In genomic region chr4:59848457-59848856, GRCh38 we compare ENCODE assay signal across 16 cellular contexts.
DNase-seq lines count a peak whose midpoint lies in the region; ATAC-seq, FAIRE-seq and TF ChIP-seq lines count a peak whose summit lies in the region.
"Had no signal": no experiment of that assay in that cellular context is flagged by ENCODE, and none has a peak within 500 bp of the region (broad histone marks: within the 10 kb centered on the region; RNA-seq: fewer than 3 reads in every experiment).

No MANE protein-coding gene starts in this region.

- no peak overlapping the region for H3K27ac ChIP-seq in H1 (ENCODE audit: low read depth, low read length)
- no peak overlapping the region for H3K27ac ChIP-seq in neuronal stem cell (replicated peaks; ENCODE audit: low read length)
- H3K27ac ChIP-seq: BLaER1 had no signal

- H4K91ac ChIP-seq in H1 (replicated peaks; ENCODE audit: insufficient read length, low read length), result no peak overlapping the region
- H4K91ac ChIP-seq in neuronal stem cell (ENCODE audit: low read depth, low read length, poor library complexity), result no peak overlapping the region

- H3K4me3 ChIP-seq in H1 (ENCODE audit: extremely low read depth in 1 of 4, insufficient read depth in 2 of 4, low read depth in 3 of 4, low read length in 4 of 4) (no peak overlapping the region), neuronal stem cell (ENCODE audit: low read length in 2 of 2) (no peak overlapping the region)
- H3K4me3 ChIP-seq: BLaER1 had no signal

- H3K79me1 ChIP-seq in H1 (ENCODE audit: low read depth, low read length) (no peaks in the 10 kb centered on the region), neuronal stem cell (ENCODE audit: low read depth, low read length) (no peaks in the 10 kb centered on the region)

- H3K27me3 ChIP-seq in H1 (replicated peaks in 1 of 4; ENCODE audit: control insufficient read depth in 3 of 4, extremely low read depth in 1 of 4, insufficient read depth in 3 of 4, low read length in 3 of 4), result no peaks in the 10 kb centered on the region
- H3K27me3 ChIP-seq in neuronal stem cell (ENCODE audit: control insufficient read depth in 3 of 3, insufficient read depth in 3 of 3, low read depth in 1 of 3, low read length in 3 of 3), result no peaks in the 10 kb centered on the region
- H3K27me3 ChIP-seq: BLaER1 had no signal

- H3K4ac ChIP-seq in H1 (replicated peaks; ENCODE audit: insufficient read length, low read depth, low read length), result no peak overlapping the region
- no peak overlapping the region for H3K4ac ChIP-seq in neuronal stem cell (ENCODE audit: low read length)

- H3K4me1 ChIP-seq in H1 (replicated peaks in 1 of 4; ENCODE audit: control insufficient read depth in 3 of 4, insufficient read depth in 4 of 4, low read length in 3 of 4) (no peaks in the 10 kb centered on the region), neuronal stem cell (ENCODE audit: control insufficient read depth in 2 of 2, insufficient read depth in 1 of 2, low read depth in 1 of 2, low read length in 2 of 2) (peaks cover 0 to 5% of the 10 kb centered on the region in 2 donors)
- H3K4me1 ChIP-seq: BLaER1, Caco-2 had no signal

- H2BK5ac ChIP-seq in H1 (ENCODE audit: low read depth, low read length) (no peak overlapping the region), neuronal stem cell (ENCODE audit: low read length) (no peak overlapping the region)

- H3K9me3 ChIP-seq in H1 (ENCODE audit: insufficient read depth in 2 of 2, low read depth in 1 of 2, low read length in 1 of 2) (no peaks in the 10 kb centered on the region), neuronal stem cell (replicated peaks in 1 of 2; ENCODE audit: control insufficient read depth in 2 of 2, insufficient read depth in 1 of 2, low read depth in 1 of 2, low read length in 2 of 2) (no peaks in the 10 kb centered on the region)
- H3K9me3 ChIP-seq: BLaER1, Caco-2 had no signal

- TF ChIP-seq EP300 in H1 (IDR thresholded peaks at IDR 0.05; ENCODE audit: borderline replicate concordance in 1 of 2, low read depth in 2 of 2, low read length in 2 of 2), result no peak

- no peak overlapping the region for H2BK120ac ChIP-seq in H1 (replicated peaks; ENCODE audit: low read depth, low read length)
- H2BK120ac ChIP-seq in neuronal stem cell (ENCODE audit: low read depth, low read length), result no peak overlapping the region

- CTCF ChIA-PET in H1 (lab: Charles Lee; ENCODE audit: partially characterized antibody), result no interaction called here

- H3K23me2 ChIP-seq in H1 (ENCODE audit: low read depth, low read length), result no peaks in the 10 kb centered on the region

- H3K14ac ChIP-seq in H1 (ENCODE audit: insufficient read length) (no peak overlapping the region), neuronal stem cell (ENCODE audit: low read length) (no peak overlapping the region)

- H2BK12ac ChIP-seq in H1 (ENCODE audit: low read depth, low read length) (no peak overlapping the region), neuronal stem cell (ENCODE audit: low read length) (no peak overlapping the region)

- 87% methylated on average over 2 of the region's 2 CpGs; no CpG with 5 or more reads in 1 of the 2 experiments for WGBS in H1 (ENCODE audit: extremely low coverage in 1 of 2, insufficient coverage in 1 of 2, insufficient read length in 1 of 2, insufficient replicate concordance in 2 of 2, low coverage in 1 of 2, low lambda C conversion rate in 2 of 2, missing lambda C conversion rate in 1 of 2), 2 experiments
- no CpG with 5 or more reads among the region's 2 CpGs for WGBS in neuronal stem cell (ENCODE audit: extremely low coverage in 2 of 2, insufficient read length in 2 of 2, insufficient replicate concordance in 1 of 2), 2 donors

- H3K36me3 ChIP-seq in H1 (ENCODE audit: control insufficient read depth in 2 of 4, insufficient read depth in 4 of 4, low read length in 3 of 4) (no peaks in the 10 kb centered on the region), neuronal stem cell (replicated peaks in 1 of 2; ENCODE audit: control insufficient read depth in 2 of 2, insufficient read depth in 2 of 2, low read length in 2 of 2) (no peaks in the 10 kb centered on the region)
- H3K36me3 ChIP-seq: BLaER1 had no signal

- no peak overlapping the region for H2BK15ac ChIP-seq in H1 (ENCODE audit: low read length)
- H2BK15ac ChIP-seq in neuronal stem cell (ENCODE audit: low read length), result no peak overlapping the region

- H3K18ac ChIP-seq in H1 (ENCODE audit: extremely low read depth, low read length), result no peak overlapping the region
- no peak overlapping the region for H3K18ac ChIP-seq in neuronal stem cell (ENCODE audit: low read length)

- POLR2A ChIA-PET in H1 (lab: Charles Lee; ENCODE audit: partially characterized antibody), result no interaction called here

- no peak overlapping the region for H4K8ac ChIP-seq in H1 (ENCODE audit: extremely low read depth, insufficient read depth, low read length)
- H4K8ac ChIP-seq in neuronal stem cell (ENCODE audit: low read depth, low read length), result no peak overlapping the region

- no peaks in the 10 kb centered on the region for H4K20me1 ChIP-seq in H1 (replicated peaks in 1 of 2; ENCODE audit: control insufficient read depth in 1 of 2, insufficient read depth in 2 of 2, low read length in 2 of 2)
- H4K20me1 ChIP-seq: BLaER1 had no signal

- H2AK5ac ChIP-seq in H1 (ENCODE audit: low read depth, low read length) (no peak overlapping the region), neuronal stem cell (ENCODE audit: low read depth, low read length) (no peak overlapping the region)

- H2AFZ ChIP-seq in H1 (ENCODE audit: low read length) (0 out of 2 replicates have a peak overlapping the region, but pooled peaks have one; percentile 51), neuronal stem cell (ENCODE audit: low read length) (no peak overlapping the region)

- H3K79me2 ChIP-seq in H1 (ENCODE audit: control insufficient read depth in 1 of 2, insufficient read depth in 2 of 2, low read length in 2 of 2), result no peaks in the 10 kb centered on the region

- DNase-seq in NCI-H226 (peak; percentile 40), H1 (ENCODE audit: low read depth in 1 of 2, low spot score in 2 of 2) (peak in 1 of 2 experiments; percentile 7), iPS-NIHi11 (ENCODE audit: low spot score) (peak; percentile 8), neuronal stem cell (ENCODE audit: low spot score) (peak; percentile 33), NCI-H2107 (lab: John Stamatoyannopoulos, UW) (no peak), hypothalamus (lab: John Stamatoyannopoulos, UW) (no peak)
- DNase-seq: 8988T; AML-193; Caco-2; CD8-positive, alpha-beta memory T cell; DMS53; GF-D8; H7 had no signal

- H2BK20ac ChIP-seq in H1 (ENCODE audit: low read length), result no peak overlapping the region

- no peak overlapping the region for H3K4me2 ChIP-seq in H1 (ENCODE audit: insufficient read depth in 1 of 2, low read depth in 2 of 2, low read length in 2 of 2)
- H3K4me2 ChIP-seq in neuronal stem cell (ENCODE audit: insufficient read depth, low read length, poor library complexity, severe bottlenecking), result no peak overlapping the region
- H3K4me2 ChIP-seq: BLaER1 had no signal

- TF ChIP-seq RAD21 in H1 (IDR thresholded peaks at IDR 0.05 in 1 of 2, conservative IDR thresholded peaks at IDR 0.05 in 1 of 2; ENCODE audit: low read depth in 2 of 2, low read length in 2 of 2), result no peak

- ATAC-seq in GM21619 (IDR thresholded peaks at IDR 0.05; ENCODE audit: unreplicated experiment), result no peak

- TF ChIP-seq POLR2A in H1 (IDR thresholded peaks at IDR 0.05; ENCODE audit: control extremely low read depth in 1 of 2, low read depth in 2 of 2, low read length in 2 of 2), result no peak

- H3K23ac ChIP-seq in H1 (ENCODE audit: insufficient read length) (no peak overlapping the region), neuronal stem cell (ENCODE audit: low read depth, low read length, poor library complexity) (no peak overlapping the region)

- TF ChIP-seq CTCF in H1 (IDR thresholded peaks at IDR 0.05; ENCODE audit: control extremely low read depth in 1 of 3, insufficient read depth in 1 of 3, low read depth in 1 of 3, low read length in 3 of 3), result no peak

- no peak overlapping the region for H4K5ac ChIP-seq in H1 (ENCODE audit: insufficient read length, low read depth, low read length)

- no peak overlapping the region for H3K56ac ChIP-seq in H1 (replicated peaks; ENCODE audit: insufficient read length, low read depth, low read length)

- no peak overlapping the region for H3K9ac ChIP-seq in H1 (replicated peaks in 1 of 4; ENCODE audit: extremely low read depth in 1 of 4, low read depth in 3 of 4, low read length in 3 of 4)
- H3K9ac ChIP-seq in neuronal stem cell (ENCODE audit: low read depth, low read length, poor library complexity), result no peak overlapping the region
- H3K9ac ChIP-seq: BLaER1 had no signal

- no peak for FAIRE-seq in H1 (lab: Jason Lieb, UNC)
- FAIRE-seq: GM19239 had no signal

TF ChIP-seq in H1, 55 proteins besides CTCF, POLR2A, EP300 and RAD21:
- TF ChIP-seq TBP (IDR thresholded peaks at IDR 0.05; ENCODE audit: low read depth, low read length) (no peak), TAF1 (IDR thresholded peaks at IDR 0.05; ENCODE audit: low read depth, low read length) (no peak), KDM5A (IDR thresholded peaks at IDR 0.05; ENCODE audit: low read length) (no peak), SAP30 (IDR thresholded peaks at IDR 0.05; ENCODE audit: insufficient read depth, insufficient replicate concordance, low read length) (no peak), ATF3 (IDR thresholded peaks at IDR 0.05; ENCODE audit: insufficient read depth, low read depth, low read length) (no peak), CHD2 (IDR thresholded peaks at IDR 0.05; ENCODE audit: low read length) (no peak), TEAD4 (IDR thresholded peaks at IDR 0.05; ENCODE audit: low read depth, low read length) (no peak), CBX5 (IDR thresholded peaks at IDR 0.05; ENCODE audit: low read depth, low read length) (no peak), RXRA (IDR thresholded peaks at IDR 0.05; ENCODE audit: insufficient read depth, low read depth, low read length) (no peak)
- TF ChIP-seq, protein P1, sequence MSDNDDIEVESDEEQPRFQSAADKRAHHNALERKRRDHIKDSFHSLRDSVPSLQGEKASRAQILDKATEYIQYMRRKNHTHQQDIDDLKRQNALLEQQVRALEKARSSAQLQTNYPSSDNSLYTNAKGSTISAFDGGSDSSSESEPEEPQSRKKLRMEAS (IDR thresholded peaks at IDR 0.05), result no peak

Comparison
In these comparisons a context has a peak if more than half of its experiments do, and no peak if none do; other contexts are left out.
1. DNase-seq: peak in NCI-H226 (single experiment), iPS-NIHi11 (single experiment) and neuronal stem cell (single experiment); none in NCI-H2107 (single experiment) and hypothalamus (0 of 51).